In the genomic region with DNA sequence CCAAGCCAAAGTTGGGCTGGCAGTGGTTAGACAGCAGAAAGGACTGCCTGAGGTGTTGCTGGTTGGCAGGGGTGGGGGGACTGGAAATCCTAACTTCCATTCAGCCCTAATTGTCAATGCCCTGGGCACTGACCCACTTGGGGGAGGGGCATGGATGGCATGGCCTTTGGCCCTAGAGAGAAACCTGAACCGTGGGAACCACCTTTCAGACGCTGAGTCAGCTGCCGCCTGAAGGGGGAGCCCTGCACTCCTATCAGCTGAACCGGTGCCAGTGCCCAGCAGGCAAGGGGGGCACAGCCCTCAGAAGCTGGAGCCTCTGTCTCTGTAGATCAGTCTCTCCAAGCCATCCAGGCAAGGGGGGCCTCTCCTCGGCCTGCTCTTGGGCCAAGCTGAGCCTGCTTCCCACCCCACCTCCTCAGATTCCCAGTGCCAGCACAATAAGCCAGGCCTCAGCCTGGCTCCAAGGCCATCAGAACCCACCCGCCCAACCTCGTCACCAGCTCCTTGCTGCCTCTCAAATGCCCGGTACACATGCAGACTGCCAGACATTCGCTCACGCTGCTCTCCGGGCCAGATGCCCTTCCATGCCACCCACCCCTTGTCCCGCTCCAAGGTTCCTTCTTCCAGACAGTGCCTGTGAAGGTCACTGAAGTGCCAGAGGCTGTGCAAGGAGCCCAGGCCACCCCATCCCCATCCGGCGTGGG, we compare ENCODE assay signal across 8 cellular contexts. TPM values are rescaled to one million over a fixed set of nuclear protein-coding genes. Genes with fewer than 3 reads are reported as not detected.
A peak's percentile ranks its signal among the peaks of the same experiment; 100 is the strongest.
DNase-seq lines count a peak whose midpoint lies in the region; ATAC-seq and TF ChIP-seq lines count a peak whose summit lies in the region.

No MANE protein-coding gene starts in this region.

- no peaks in the 10 kb centered on the region for H3K9me3 ChIP-seq in lower lobe of right lung

- TF ChIP-seq CTCF in LNCaP clone FGC (IDR thresholded peaks at IDR 0.05; ENCODE audit: control insufficient read depth, extremely low read depth, insufficient read depth) (peak; percentile 46), lower lobe of right lung (IDR thresholded peaks at IDR 0.05) (peak; percentile 63)

- peaks cover 29% of the 10 kb centered on the region for H3K36me3 ChIP-seq in lower lobe of right lung

- peak overlapping the region; percentile 41 for H3K27ac ChIP-seq in caudate nucleus (ENCODE audit: low read depth, low read length)
- peak overlapping the region; percentile 90 for H3K27ac ChIP-seq in lower lobe of right lung

- H3K4me3 ChIP-seq in LNCaP clone FGC (ENCODE audit: low read depth, low read length) (no peak overlapping the region), lower lobe of right lung (peak overlapping the region; percentile 53)

- DNase-seq in Daoy (ENCODE audit: low read depth) (peak; percentile 87), LNCaP clone FGC (ENCODE audit: low read depth) (no peak), UCSD-AML1 (lab: John Stamatoyannopoulos, UW; ENCODE audit: unreplicated experiment) (peak; percentile 46), caudate nucleus (lab: John Stamatoyannopoulos, UW) (peak in 14 of 61 donors; percentile 3 to 27 (median 12)), lower lobe of right lung (peak; percentile 78), GDM1 (lab: John Stamatoyannopoulos, UW) (no peak), amniotic stem cell (lab: John Stamatoyannopoulos, UW) (no peak)
- DNase-seq in stimulated activated CD8-positive, alpha-beta memory T cell treated with anti-CD3 and anti-CD28 coated beads, Interleukin-15, amount 100 ng/mL, for 24 hours (ENCODE audit: low read depth): peak; percentile 18

- H3K27me3 ChIP-seq in lower lobe of right lung (ENCODE audit: low read depth): peaks cover 16% of the 10 kb centered on the region

- peaks cover 50% of the 10 kb centered on the region for H3K4me1 ChIP-seq in lower lobe of right lung

- intact Hi-C loops in lower lobe of right lung (cut with DNase I): no loop called here

- ATAC-seq in lower lobe of right lung: peak; percentile 72 to 80

RNA-seq across cellular contexts. Expression of gene TINAGL1, which starts 11.6 kb away (rescaled TPM):
- 29.9 and 39.1 TPM in 2 replicates for total RNA-seq in Daoy (2014; rRNA removed; shearing (Covaris generic))
- total RNA-seq in lower lobe of right lung: 64.5 TPM

RNA-seq across cellular contexts. Expression of gene HCRTR1, which starts 29.6 kb away (rescaled TPM):
- total RNA-seq in Daoy (2014; rRNA removed; shearing (Covaris generic)): not detected in 2 replicates
- total RNA-seq in lower lobe of right lung: not detected

RNA-seq across cellular contexts. Expression of gene PEF1, which starts 56.8 kb away (rescaled TPM):
- 109 and 126 TPM in 2 replicates for total RNA-seq in Daoy (2014; rRNA removed; shearing (Covaris generic))
- total RNA-seq in lower lobe of right lung: 61.6 TPM

Comparison
In these comparisons a context has a peak if more than half of its experiments do, and no peak if none do; other contexts are left out.
1. DNase-seq: peak in Daoy (single experiment), UCSD-AML1 (single experiment), lower lobe of right lung (single experiment) and stimulated activated CD8-positive, alpha-beta memory T cell treated with anti-CD3 and anti-CD28 coated beads, Interleukin-15, amount 100 ng/mL, for 24 hours (single experiment); none in LNCaP clone FGC (single experiment), GDM1 (single experiment) and amniotic stem cell (single experiment).